ENCODE assay signal across 7 cellular contexts in genomic region chr15:35184646-35185045, GRCh38.
"Had no signal": no experiment of that assay in that cellular context is flagged by ENCODE, and none has a peak within 500 bp of the region (broad histone marks: within the 10 kb centered on the region; RNA-seq: fewer than 3 reads in every experiment).

No MANE protein-coding gene starts in this region.

- H2AFZ ChIP-seq: GM23248 had no signal

- DNase-seq: GM23248, H9, HCEC 1CT, KBM-7 had no signal

- H3K27ac ChIP-seq: GM23248 had no signal

- H3K4me3 ChIP-seq: GM23248 had no signal

- H3K9ac ChIP-seq: GM23248 had no signal

- H3K27ac Mint-ChIP-seq: H9 had no signal

- FAIRE-seq: H1, H54, HTR-8/SVneo had no signal

- H3K4me3 Mint-ChIP-seq: H9 had no signal
